In the genomic region with DNA sequence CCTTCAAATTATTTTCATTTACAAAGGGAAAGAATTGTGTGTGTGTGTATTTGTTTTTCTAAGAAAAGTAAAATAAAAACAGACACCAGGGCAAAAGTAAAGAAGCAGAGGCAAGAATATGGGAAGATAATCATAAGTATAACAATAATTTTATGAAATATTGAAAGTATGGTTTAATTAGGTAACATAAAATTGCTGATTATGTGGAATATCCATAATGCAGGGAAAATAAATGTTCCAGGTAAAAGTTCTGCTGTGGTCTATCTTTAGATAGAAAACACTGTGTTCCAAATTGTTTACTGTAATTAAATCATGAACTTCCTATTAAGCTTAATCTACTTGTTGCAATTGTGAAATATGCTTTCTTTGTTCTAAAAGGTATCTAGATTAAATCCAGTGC, we compare ENCODE assay signal across 2 cellular contexts.
TF ChIP-seq lines count a peak whose summit lies in the region.

No MANE protein-coding gene starts in this region.

TF ChIP-seq in HepG2, 621 proteins besides CTCF, POLR2A, EP300 and RAD21:
- no peak for TF ChIP-seq ZNF281 (CRISPR knock-in tag; IDR thresholded peaks at IDR 0.05; ENCODE audit: borderline replicate concordance)
- TF ChIP-seq SRSF9 (IDR thresholded peaks at IDR 0.05; ENCODE audit: borderline replicate concordance, insufficient read depth, low read depth, low read length, poor library complexity, severe bottlenecking) = no peak
- TF ChIP-seq BRCA1 (CRISPR knock-in tag; IDR thresholded peaks at IDR 0.05) = no peak
- TF ChIP-seq, protein P1, sequence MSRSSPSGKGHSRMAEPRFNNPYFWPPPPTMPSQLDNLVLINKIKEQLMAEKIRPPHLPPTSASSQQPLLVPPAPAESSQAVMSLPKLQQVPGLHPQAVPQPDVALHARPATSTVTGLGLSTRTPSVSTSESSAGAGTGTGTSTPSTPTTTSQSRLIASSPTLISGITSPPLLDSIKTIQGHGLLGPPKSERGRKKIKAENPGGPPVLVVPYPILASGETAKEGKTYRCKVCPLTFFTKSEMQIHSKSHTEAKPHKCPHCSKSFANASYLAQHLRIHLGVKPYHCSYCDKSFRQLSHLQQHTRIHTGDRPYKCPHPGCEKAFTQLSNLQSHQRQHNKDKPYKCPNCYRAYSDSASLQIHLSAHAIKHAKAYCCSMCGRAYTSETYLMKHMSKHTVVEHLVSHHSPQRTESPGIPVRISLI (CRISPR knock-in tag; IDR thresholded peaks at IDR 0.05; ENCODE audit: borderline replicate concordance) = no peak
- TF ChIP-seq MAFF (IDR thresholded peaks at IDR 0.05; ENCODE audit: low read depth, low read length) = peak; percentile 60
- peak; percentile 57 to 59 for TF ChIP-seq MAFK (conservative IDR thresholded peaks at IDR 0.05 in 1 of 2, IDR thresholded peaks at IDR 0.05 in 1 of 2; ENCODE audit: low read length in 2 of 2)
- no peak for TF ChIP-seq SOX6 (IDR thresholded peaks at IDR 0.05)
- TF ChIP-seq SOX6 (CRISPR knock-in tag; IDR thresholded peaks at IDR 0.05) = no peak
- no peak for TF ChIP-seq TSC22D2 (CRISPR knock-in tag; IDR thresholded peaks at IDR 0.05; ENCODE audit: borderline replicate concordance)

TF ChIP-seq in K562, 482 proteins besides CTCF, POLR2A, EP300 and RAD21:
- TF ChIP-seq, protein P2, sequence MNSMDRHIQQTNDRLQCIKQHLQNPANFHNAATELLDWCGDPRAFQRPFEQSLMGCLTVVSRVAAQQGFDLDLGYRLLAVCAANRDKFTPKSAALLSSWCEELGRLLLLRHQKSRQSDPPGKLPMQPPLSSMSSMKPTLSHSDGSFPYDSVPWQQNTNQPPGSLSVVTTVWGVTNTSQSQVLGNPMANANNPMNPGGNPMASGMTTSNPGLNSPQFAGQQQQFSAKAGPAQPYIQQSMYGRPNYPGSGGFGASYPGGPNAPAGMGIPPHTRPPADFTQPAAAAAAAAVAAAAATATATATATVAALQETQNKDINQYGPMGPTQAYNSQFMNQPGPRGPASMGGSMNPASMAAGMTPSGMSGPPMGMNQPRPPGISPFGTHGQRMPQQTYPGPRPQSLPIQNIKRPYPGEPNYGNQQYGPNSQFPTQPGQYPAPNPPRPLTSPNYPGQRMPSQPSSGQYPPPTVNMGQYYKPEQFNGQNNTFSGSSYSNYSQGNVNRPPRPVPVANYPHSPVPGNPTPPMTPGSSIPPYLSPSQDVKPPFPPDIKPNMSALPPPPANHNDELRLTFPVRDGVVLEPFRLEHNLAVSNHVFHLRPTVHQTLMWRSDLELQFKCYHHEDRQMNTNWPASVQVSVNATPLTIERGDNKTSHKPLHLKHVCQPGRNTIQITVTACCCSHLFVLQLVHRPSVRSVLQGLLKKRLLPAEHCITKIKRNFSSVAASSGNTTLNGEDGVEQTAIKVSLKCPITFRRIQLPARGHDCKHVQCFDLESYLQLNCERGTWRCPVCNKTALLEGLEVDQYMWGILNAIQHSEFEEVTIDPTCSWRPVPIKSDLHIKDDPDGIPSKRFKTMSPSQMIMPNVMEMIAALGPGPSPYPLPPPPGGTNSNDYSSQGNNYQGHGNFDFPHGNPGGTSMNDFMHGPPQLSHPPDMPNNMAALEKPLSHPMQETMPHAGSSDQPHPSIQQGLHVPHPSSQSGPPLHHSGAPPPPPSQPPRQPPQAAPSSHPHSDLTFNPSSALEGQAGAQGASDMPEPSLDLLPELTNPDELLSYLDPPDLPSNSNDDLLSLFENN (IDR thresholded peaks at IDR 0.05; ENCODE audit: low read depth in 2 of 2, low read length in 2 of 2) = no peak
- TF ChIP-seq PHB (CRISPR knock-in tag; IDR thresholded peaks at IDR 0.05) (no peak), HMG20A (CRISPR knock-in tag; conservative IDR thresholded peaks at IDR 0.05) (no peak), TCF3 (CRISPR knock-in tag; IDR thresholded peaks at IDR 0.05) (no peak), C11orf30 (IDR thresholded peaks at IDR 0.05; ENCODE audit: low read depth) (0 out of 2 replicates have a peak, but pooled peaks have one; percentile 19), DIDO1 (tag; IDR thresholded peaks at IDR 0.05; ENCODE audit: low read depth) (no peak), ZNF316 (IDR thresholded peaks at IDR 0.05) (peak; percentile 72), CXXC5 (CRISPR knock-in tag; IDR thresholded peaks at IDR 0.05) (no peak), ZBTB7A (IDR thresholded peaks at IDR 0.05; ENCODE audit: borderline replicate concordance, control insufficient read depth, low read depth, low read length) (no peak), HMGN3 (IDR thresholded peaks at IDR 0.05; ENCODE audit: borderline replicate concordance, extremely low read depth, insufficient read length, low read depth, low read length) (no peak), DEAF1 (CRISPR knock-in tag; IDR thresholded peaks at IDR 0.05) (no peak)
- TF ChIP-seq, protein P3, sequence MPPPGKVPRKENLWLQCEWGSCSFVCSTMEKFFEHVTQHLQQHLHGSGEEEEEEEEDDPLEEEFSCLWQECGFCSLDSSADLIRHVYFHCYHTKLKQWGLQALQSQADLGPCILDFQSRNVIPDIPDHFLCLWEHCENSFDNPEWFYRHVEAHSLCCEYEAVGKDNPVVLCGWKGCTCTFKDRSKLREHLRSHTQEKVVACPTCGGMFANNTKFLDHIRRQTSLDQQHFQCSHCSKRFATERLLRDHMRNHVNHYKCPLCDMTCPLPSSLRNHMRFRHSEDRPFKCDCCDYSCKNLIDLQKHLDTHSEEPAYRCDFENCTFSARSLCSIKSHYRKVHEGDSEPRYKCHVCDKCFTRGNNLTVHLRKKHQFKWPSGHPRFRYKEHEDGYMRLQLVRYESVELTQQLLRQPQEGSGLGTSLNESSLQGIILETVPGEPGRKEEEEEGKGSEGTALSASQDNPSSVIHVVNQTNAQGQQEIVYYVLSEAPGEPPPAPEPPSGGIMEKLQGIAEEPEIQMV (tag; conservative IDR thresholded peaks at IDR 0.05; ENCODE audit: low read depth) = no peak
- TF ChIP-seq, protein P4, sequence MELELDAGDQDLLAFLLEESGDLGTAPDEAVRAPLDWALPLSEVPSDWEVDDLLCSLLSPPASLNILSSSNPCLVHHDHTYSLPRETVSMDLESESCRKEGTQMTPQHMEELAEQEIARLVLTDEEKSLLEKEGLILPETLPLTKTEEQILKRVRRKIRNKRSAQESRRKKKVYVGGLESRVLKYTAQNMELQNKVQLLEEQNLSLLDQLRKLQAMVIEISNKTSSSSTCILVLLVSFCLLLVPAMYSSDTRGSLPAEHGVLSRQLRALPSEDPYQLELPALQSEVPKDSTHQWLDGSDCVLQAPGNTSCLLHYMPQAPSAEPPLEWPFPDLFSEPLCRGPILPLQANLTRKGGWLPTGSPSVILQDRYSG (tag; conservative IDR thresholded peaks at IDR 0.05; ENCODE audit: low read depth) = no peak
TF ChIP-seq in K562: peak in this region for 2.
